ENCODE assay signal across 8 cellular contexts in genomic region chr14:83300454-83301064, GRCh38.
A peak's percentile ranks its signal among the peaks of the same experiment; 100 is the strongest.
DNase-seq lines count a peak whose midpoint lies in the region; ATAC-seq and TF ChIP-seq lines count a peak whose summit lies in the region.

No MANE protein-coding gene starts in this region.

- H3K4me2 ChIP-seq in DND-41 (ENCODE audit: insufficient read depth, low read length) (no peak overlapping the region), OCI-LY3 (ENCODE audit: low read length) (no peak overlapping the region)

- H3K36me3 ChIP-seq in DND-41 (ENCODE audit: insufficient read depth, low read length) (no peaks in the 10 kb centered on the region), OCI-LY3 (replicated peaks; ENCODE audit: low read depth, low read length) (no peaks in the 10 kb centered on the region), gastrocnemius medialis (no peaks in the 10 kb centered on the region)

- H3K9ac ChIP-seq in DND-41 (ENCODE audit: low read depth, low read length) (no peak overlapping the region), OCI-LY3 (ENCODE audit: low read length) (no peak overlapping the region)

- no peak overlapping the region for H2AFZ ChIP-seq in DND-41 (ENCODE audit: low read depth, low read length)
- H2AFZ ChIP-seq in OCI-LY3 (ENCODE audit: low read depth, low read length) = no peak overlapping the region

- H3K9me3 ChIP-seq in DND-41 (ENCODE audit: insufficient read depth, low read length, severe bottlenecking) = no peaks in the 10 kb centered on the region
- no peaks in the 10 kb centered on the region for H3K9me3 ChIP-seq in OCI-LY3 (ENCODE audit: insufficient read depth, low read length)
- no peaks in the 10 kb centered on the region for H3K9me3 ChIP-seq in gastrocnemius medialis

- no peaks in the 10 kb centered on the region for H3K4me1 ChIP-seq in DND-41 (ENCODE audit: insufficient read depth, low read length)
- H3K4me1 ChIP-seq in OCI-LY3 (ENCODE audit: low read length) = no peaks in the 10 kb centered on the region
- no peaks in the 10 kb centered on the region for H3K4me1 ChIP-seq in gastrocnemius medialis

- DNase-seq in DND-41 = no peak
- peak; percentile 38 for DNase-seq in fibroblast of mammary gland (ENCODE audit: low read depth)
- DNase-seq in gastrocnemius medialis = no peak

- in situ Hi-C loops in gastrocnemius medialis (cut with MboI; ENCODE audit: low sequenced_read_pairs in 4 of 4) = no loop called here

- H3K27ac ChIP-seq in DND-41 (ENCODE audit: low read length) (no peak overlapping the region), OCI-LY3 (ENCODE audit: low read length) (no peak overlapping the region), gastrocnemius medialis (no peak overlapping the region)

- no peak for ATAC-seq in DND-41 (ENCODE audit: insufficient read depth, low read depth)
- peak; percentile 80 for ATAC-seq in HG03159 (IDR thresholded peaks at IDR 0.05; ENCODE audit: unreplicated experiment)
- no peak for ATAC-seq in gastrocnemius medialis
- no peak for ATAC-seq in HG03095 (IDR thresholded peaks at IDR 0.05; ENCODE audit: unreplicated experiment)
- no peak for ATAC-seq in HG03045 (IDR thresholded peaks at IDR 0.05; ENCODE audit: unreplicated experiment)
- ATAC-seq in GM18519 (IDR thresholded peaks at IDR 0.05; ENCODE audit: low FRiP score, unreplicated experiment) = no peak

- H3K79me2 ChIP-seq in DND-41 (ENCODE audit: insufficient read depth, low read length) (no peaks in the 10 kb centered on the region), OCI-LY3 (ENCODE audit: low read length) (no peaks in the 10 kb centered on the region)

- H3K27me3 ChIP-seq in DND-41 (ENCODE audit: insufficient read depth, low read length, poor library complexity) (no peaks in the 10 kb centered on the region), OCI-LY3 (ENCODE audit: low read depth, low read length) (no peaks in the 10 kb centered on the region), gastrocnemius medialis (no peaks in the 10 kb centered on the region)

- peak; percentile 79 for TF ChIP-seq CTCF in DND-41 (IDR thresholded peaks at IDR 0.05; ENCODE audit: borderline replicate concordance, extremely low read depth, low read length, poor library complexity, severe bottlenecking)
- peak; percentile 89 for TF ChIP-seq CTCF in OCI-LY3 (IDR thresholded peaks at IDR 0.05; ENCODE audit: low read depth, low read length)
- TF ChIP-seq CTCF in fibroblast of mammary gland (conservative IDR thresholded peaks at IDR 0.05; ENCODE audit: control insufficient read depth, insufficient read depth, low read depth, low read length) = peak; percentile 93
- peak; percentile 21 to 63 (median 30) for TF ChIP-seq CTCF in gastrocnemius medialis (IDR thresholded peaks at IDR 0.05 in 4 of 5, conservative IDR thresholded peaks at IDR 0.05 in 1 of 5)

- H3K4me3 ChIP-seq in DND-41 (ENCODE audit: low read depth in 1 of 2, low read length in 2 of 2) (no peak overlapping the region), OCI-LY3 (ENCODE audit: low read length) (no peak overlapping the region), fibroblast of mammary gland (ENCODE audit: control insufficient read depth, low read depth, low read length) (no peak overlapping the region), gastrocnemius medialis (no peak overlapping the region)

- no peak for TF ChIP-seq POLR2A in gastrocnemius medialis (IDR thresholded peaks at IDR 0.05)

- H4K20me1 ChIP-seq in DND-41 (ENCODE audit: insufficient read depth, low read length) = no peaks in the 10 kb centered on the region
- H4K20me1 ChIP-seq in OCI-LY3 (ENCODE audit: insufficient read depth, low read length) = no peaks in the 10 kb centered on the region

- intact Hi-C loops in gastrocnemius medialis (cut with DNase I; ENCODE audit: low total_unique reads) = no loop called here

Comparison
In these comparisons a context has a peak if more than half of its experiments do, and no peak if none do; other contexts are left out.
1. CTCF ChIP-seq: peak in every context shown above with its lines; median percentile 93 in fibroblast of mammary gland; 89 in OCI-LY3; 79 in DND-41; 30 in gastrocnemius medialis.